ENCODE assay signal across 9 cellular contexts in genomic region chr6:154731296-154732218, GRCh38. TPM values are rescaled to one million over a fixed set of nuclear protein-coding genes. Genes with fewer than 3 reads are reported as not detected.
DNase-seq lines count a peak whose midpoint lies in the region; ATAC-seq and TF ChIP-seq lines count a peak whose summit lies in the region.
"Had no signal": no experiment of that assay in that cellular context is flagged by ENCODE, and none has a peak within 500 bp of the region (broad histone marks: within the 10 kb centered on the region; RNA-seq: fewer than 3 reads in every experiment).

No MANE protein-coding gene starts in this region.

- peaks cover 23 to 30% (median 26%) of the 10 kb centered on the region in 3 donors for H3K4me1 Mint-ChIP-seq in CD8-positive, alpha-beta memory T cell
- H3K4me1 Mint-ChIP-seq in HFFc6 (ENCODE audit: low read depth): peaks cover 24% of the 10 kb centered on the region
- peaks cover 19% of the 10 kb centered on the region for H3K4me1 Mint-ChIP-seq in activated naive CD8-positive, alpha-beta T cell treated with anti-CD3 and anti-CD28 coated beads, Interleukin-2, amount 10 ng/mL, durations not matched to agents 7 days and 5 days
- peaks cover 14 to 24% of the 10 kb centered on the region in 2 donors for H3K4me1 Mint-ChIP-seq in natural killer cell

- H3K27ac Mint-ChIP-seq in CD8-positive, alpha-beta memory T cell: peak overlapping the region in 5 of 8 donors; percentile 43 to 90 (median 61)
- H3K27ac Mint-ChIP-seq in HFFc6 (peak overlapping the region; percentile 91; the same call in 1 of the 2 replicates), natural killer cell (peak overlapping the region; percentile 12 to 90)
- H3K27ac Mint-ChIP-seq in activated naive CD8-positive, alpha-beta T cell treated with anti-CD3 and anti-CD28 coated beads, Interleukin-2, amount 10 ng/mL, durations not matched to agents 7 days and 5 days: no peak overlapping the region
- H3K27ac Mint-ChIP-seq: activated CD8-positive, alpha-beta memory T cell treated with anti-CD3 and anti-CD28 coated beads, Interleukin-2, amount 10 ng/mL, durations not matched to agents 7 days and 5 days had no signal

- ATAC-seq in activated naive CD8-positive, alpha-beta T cell treated with anti-CD3 and anti-CD28 coated beads, Interleukin-2, amount 10 ng/mL, durations not matched to agents 7 days and 5 days (ENCODE audit: low read depth): no peak
- ATAC-seq in natural killer cell: no peak
- ATAC-seq in HG02610 (IDR thresholded peaks at IDR 0.05; ENCODE audit: unreplicated experiment): no peak
- ATAC-seq in GM19351 (IDR thresholded peaks at IDR 0.05; ENCODE audit: unreplicated experiment): no peak
- ATAC-seq: activated CD8-positive, alpha-beta memory T cell treated with anti-CD3 and anti-CD28 coated beads, Interleukin-2, amount 10 ng/mL, durations not matched to agents 7 days and 5 days had no signal

- peaks cover 0 to 14% (median under 1%) of the 10 kb centered on the region in 3 donors for H3K36me3 Mint-ChIP-seq in CD8-positive, alpha-beta memory T cell
- H3K36me3 Mint-ChIP-seq in HFFc6 (ENCODE audit: low read depth) (peaks cover 7% of the 10 kb centered on the region), natural killer cell (no peaks in the 10 kb centered on the region)
- H3K36me3 Mint-ChIP-seq in activated naive CD8-positive, alpha-beta T cell treated with anti-CD3 and anti-CD28 coated beads, Interleukin-2, amount 10 ng/mL, durations not matched to agents 7 days and 5 days: peaks cover 3% of the 10 kb centered on the region

- H3K27ac ChIP-seq in CD8-positive, alpha-beta memory T cell (ENCODE audit: low read depth, low read length): no peak overlapping the region

- no peak for DNase-seq in CD8-positive, alpha-beta memory T cell
- DNase-seq in HFFc6 (no peak), natural killer cell (no peak), SKM-1 treated with dmso at 0.1 percent for 144 hours (lab: John Stamatoyannopoulos, UW; ENCODE audit: unreplicated experiment) (no peak), foreskin melanocyte (no peak)
- no peak for DNase-seq in activated naive CD8-positive, alpha-beta T cell treated with anti-CD3 and anti-CD28 coated beads, Interleukin-2, amount 10 ng/mL, durations not matched to agents 7 days and 5 days
- DNase-seq: activated CD8-positive, alpha-beta memory T cell treated with anti-CD3 and anti-CD28 coated beads, Interleukin-2, amount 10 ng/mL, durations not matched to agents 7 days and 5 days had no signal

- H3K4me3 Mint-ChIP-seq in CD8-positive, alpha-beta memory T cell: peak overlapping the region; percentile 6 to 91 (median 81)
- H3K4me3 Mint-ChIP-seq in HFFc6 (peak overlapping the region; percentile 95), natural killer cell (peak overlapping the region; percentile 82)
- peak overlapping the region; percentile 8 for H3K4me3 Mint-ChIP-seq in activated naive CD8-positive, alpha-beta T cell treated with anti-CD3 and anti-CD28 coated beads, Interleukin-2, amount 10 ng/mL, durations not matched to agents 7 days and 5 days

- TF ChIP-seq CTCF in HFFc6 (IDR thresholded peaks at IDR 0.05) (no peak), natural killer cell (IDR thresholded peaks at IDR 0.05) (no peak)

- H3K9me3 ChIP-seq in CD8-positive, alpha-beta memory T cell (ENCODE audit: low read length): no peaks in the 10 kb centered on the region

- POLR2A ChIA-PET in CD8-positive, alpha-beta memory T cell (lab: Charles Lee): no interaction called here
- POLR2A ChIA-PET in activated naive CD8-positive, alpha-beta T cell treated with anti-CD3 and anti-CD28 coated beads, Interleukin-2, amount 10 ng/mL, durations not matched to agents 7 days and 5 days (lab: Charles Lee): no interaction called here

- H3K4me3 ChIP-seq in CD8-positive, alpha-beta memory T cell (ENCODE audit: low read length): no peak overlapping the region

- CTCF ChIA-PET in CD8-positive, alpha-beta memory T cell (lab: Charles Lee): interaction anchor here (1.4 to 1.5 kb wide), 2 partner anchors 56 to 74 kb away, joined by 4 to 6 read pairs; no protein-coding TSS in a partner anchor

- peaks cover 25% of the 10 kb centered on the region for H3K4me1 ChIP-seq in CD8-positive, alpha-beta memory T cell (ENCODE audit: insufficient read depth, low read length)

- peaks cover 0 to 2% of the 10 kb centered on the region in 2 donors for H3K27me3 Mint-ChIP-seq in CD8-positive, alpha-beta memory T cell
- H3K27me3 Mint-ChIP-seq in HFFc6 (ENCODE audit: insufficient read depth) (peaks cover 2% of the 10 kb centered on the region; the same call in 1 of the 2 replicates), natural killer cell (ENCODE audit: low read depth in 2 of 2) (no peaks in the 10 kb centered on the region)
- no peaks in the 10 kb centered on the region for H3K27me3 Mint-ChIP-seq in activated naive CD8-positive, alpha-beta T cell treated with anti-CD3 and anti-CD28 coated beads, Interleukin-2, amount 10 ng/mL, durations not matched to agents 7 days and 5 days
- H3K27me3 Mint-ChIP-seq: activated CD8-positive, alpha-beta memory T cell treated with anti-CD3 and anti-CD28 coated beads, Interleukin-2, amount 10 ng/mL, durations not matched to agents 7 days and 5 days had no signal

- H3K27me3 ChIP-seq in CD8-positive, alpha-beta memory T cell (ENCODE audit: insufficient read depth, low read length, poor library complexity, severe bottlenecking): no peaks in the 10 kb centered on the region

- intact Hi-C loops in natural killer cell (cut with micrococcal nuclease): loop anchor here (5.0 kb wide), 1 partner anchor 581 kb away; the partner anchor contains the start of gene TFB1M

- H3K9me3 Mint-ChIP-seq in CD8-positive, alpha-beta memory T cell: no peaks in the 10 kb centered on the region
- H3K9me3 Mint-ChIP-seq in HFFc6 (no peaks in the 10 kb centered on the region), natural killer cell (no peaks in the 10 kb centered on the region)
- H3K9me3 Mint-ChIP-seq in activated naive CD8-positive, alpha-beta T cell treated with anti-CD3 and anti-CD28 coated beads, Interleukin-2, amount 10 ng/mL, durations not matched to agents 7 days and 5 days: no peaks in the 10 kb centered on the region

- no peaks in the 10 kb centered on the region for H3K36me3 ChIP-seq in CD8-positive, alpha-beta memory T cell (ENCODE audit: insufficient read depth, low read length)

RNA-seq across cellular contexts. Expression of gene SCAF8, which starts 1.7 kb away (rescaled TPM):
- total RNA-seq in CD8-positive, alpha-beta memory T cell: 10 to 100 TPM; 37.1 to 39.8 TPM
- 16.2 TPM for polyA plus RNA-seq in CD8-positive, alpha-beta memory T cell
- total RNA-seq in HFFc6 (2021; fragmentation: NEBNext Ultra II Directional; extraction: Animal tissue kit (Norgen Biotek cat#: 25700)): 10 to 100 TPM; 35.2 to 43.3 (median 38.4) TPM
- 10 to 100 TPM; 42.3 to 46.4 TPM for total RNA-seq in activated naive CD8-positive, alpha-beta T cell treated with anti-CD3 and anti-CD28 coated beads, Interleukin-2, amount 10 ng/mL, durations not matched to agents 7 days and 5 days
- total RNA-seq in natural killer cell: 10 to 100 TPM; 60.0 to 74.3 (median 68.2) TPM

Comparison
In these comparisons a context has a peak if more than half of its experiments do, and no peak if none do; other contexts are left out.
1. H3K4me3 Mint-ChIP-seq: peak in every context shown above with its lines; median percentile 95 in HFFc6; 82 in natural killer cell; 81 in CD8-positive, alpha-beta memory T cell; 8 in activated naive CD8-positive, alpha-beta T cell treated with anti-CD3 and anti-CD28 coated beads, Interleukin-2, amount 10 ng/mL, durations not matched to agents 7 days and 5 days.